ENCODE assay signal across 13 cellular contexts in the genomic region with DNA sequence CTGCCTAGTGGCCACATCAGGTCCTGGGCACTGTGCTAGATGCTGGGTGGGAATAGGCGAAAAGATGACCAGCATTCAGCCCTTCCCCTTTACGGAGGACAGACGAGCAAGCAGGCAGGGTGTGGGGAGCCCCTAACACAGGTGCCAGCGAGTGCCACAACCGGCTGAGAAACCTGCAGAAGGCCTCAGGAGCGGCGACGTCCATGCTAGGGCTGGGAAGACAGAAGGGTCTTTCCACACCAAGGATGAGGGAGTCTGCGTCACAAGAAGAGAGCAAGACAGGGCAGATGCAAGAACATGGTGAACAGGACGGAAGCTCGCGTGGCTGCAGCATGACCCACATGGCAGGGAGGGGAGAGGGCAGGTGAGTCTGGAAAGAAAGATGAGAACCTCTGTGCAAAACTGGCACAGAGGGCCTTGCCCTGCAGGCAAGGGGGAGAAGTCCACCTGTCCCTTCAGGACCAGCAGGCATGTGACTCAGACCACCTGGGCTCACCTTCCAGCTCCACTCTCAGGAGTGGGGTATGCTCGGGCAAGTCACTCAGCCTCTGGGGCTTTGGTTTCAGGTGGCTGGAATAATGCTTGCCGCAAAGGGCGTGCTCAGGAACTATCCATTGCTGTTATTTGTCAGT. TPM values are rescaled to one million over a fixed set of nuclear protein-coding genes. Genes with fewer than 3 reads are reported as not detected.
DNase-seq lines count a peak whose midpoint lies in the region; ATAC-seq, FAIRE-seq and TF ChIP-seq lines count a peak whose summit lies in the region.
"Had no signal": no experiment of that assay in that cellular context is flagged by ENCODE, and none has a peak within 500 bp of the region (broad histone marks: within the 10 kb centered on the region; RNA-seq: fewer than 3 reads in every experiment).

No MANE protein-coding gene starts in this region.

- no peaks in the 10 kb centered on the region for H3K9me3 ChIP-seq in left lung
- no peaks in the 10 kb centered on the region for H3K9me3 ChIP-seq in upper lobe of right lung
- H3K9me3 ChIP-seq: neutrophil had no signal

- H3K27me3 ChIP-seq in left lung (peaks cover 0 to 61% of the 10 kb centered on the region in 2 donors), upper lobe of right lung (peaks cover 3% of the 10 kb centered on the region)

- intact Hi-C loops in cardiac septum (cut with DNase I): loop anchor here (5.0 kb wide), 1 partner anchor 39 kb away; no protein-coding TSS in a partner anchor
- intact Hi-C loops in left cardiac atrium (cut with DNase I): no loop called here
- intact Hi-C loops in left lung (cut with DNase I): no loop called here
- intact Hi-C loops in upper lobe of right lung (cut with DNase I): no loop called here

- ATAC-seq in left cardiac atrium: no peak
- no peak for ATAC-seq in left lung
- no peak for ATAC-seq in upper lobe of right lung

- H3K36me3 ChIP-seq in left lung (no peaks in the 10 kb centered on the region), upper lobe of right lung (no peaks in the 10 kb centered on the region)
- H3K36me3 ChIP-seq: neutrophil had no signal

- H3K4me3 ChIP-seq in left lung: no peak overlapping the region
- H3K4me3 ChIP-seq in upper lobe of right lung: no peak overlapping the region

- TF ChIP-seq CTCF in left lung (IDR thresholded peaks at IDR 0.05) (no peak), upper lobe of right lung (IDR thresholded peaks at IDR 0.05) (no peak)

- FAIRE-seq in frontal cortex (lab: Jason Lieb, UNC): no peak
- FAIRE-seq: keratinocyte, urothelium cell line had no signal

- peak; percentile 67 for DNase-seq in cardiac septum (ENCODE audit: low spot score)
- no peak for DNase-seq in left cardiac atrium
- DNase-seq in NCI-H2196 (lab: John Stamatoyannopoulos, UW; ENCODE audit: unreplicated experiment): peak; percentile 68
- DNase-seq in left lung: peak; percentile 21 to 68
- DNase-seq in upper lobe of right lung: peak; percentile 53
- DNase-seq in frontal cortex (ENCODE audit: low spot score in 2 of 2): no peak
- no peak for DNase-seq in NCI-H510A (lab: John Stamatoyannopoulos, UW)
- DNase-seq: midbrain, NCI-H1694, SHP77 treated with DMSO at 0.1 percent for 48 hours had no signal

- no peak overlapping the region for H3K27ac ChIP-seq in left lung
- no peak overlapping the region for H3K27ac ChIP-seq in upper lobe of right lung
- H3K27ac ChIP-seq: neutrophil had no signal

- H3K4me1 ChIP-seq in left lung: peaks cover 0 to 4% of the 10 kb centered on the region in 2 donors
- no peaks in the 10 kb centered on the region for H3K4me1 ChIP-seq in upper lobe of right lung

RNA-seq across cellular contexts. Expression of a gene that starts 36.7 kb away (rescaled TPM):
- total RNA-seq in cardiac septum: 61.9 TPM
- 10 to 100 TPM; 59.1 to 82.1 TPM for total RNA-seq in left cardiac atrium
- 1 to 10 TPM in 1 of 2 donors, under 1 TPM in 1; 0.82 to 1.3 TPM for total RNA-seq in left lung
- 3.6 TPM for total RNA-seq in upper lobe of right lung
- total RNA-seq in frontal cortex: 6.1 TPM

RNA-seq across cellular contexts. Expression of a gene that starts 49.4 kb away (rescaled TPM):
- total RNA-seq in cardiac septum: 26.5 TPM
- 10 to 100 TPM; 13.1 to 63.9 TPM for total RNA-seq in left cardiac atrium
- 10 to 100 TPM; 12.1 to 21.8 TPM for total RNA-seq in left lung
- total RNA-seq in upper lobe of right lung: 42.9 TPM
- 0.82 TPM for total RNA-seq in frontal cortex

Comparison
In these comparisons a context has a peak if more than half of its experiments do, and no peak if none do; other contexts are left out.
1. DNase-seq: peak in cardiac septum (single experiment), NCI-H2196 (single experiment), left lung (2 of 2) and upper lobe of right lung (single experiment); none in left cardiac atrium (single experiment), frontal cortex (0 of 2) and NCI-H510A (single experiment).